ENCODE assay signal across 17 cellular contexts in genomic region chr3:24846286-24846860, GRCh38.
"Had no signal": no experiment of that assay in that cellular context is flagged by ENCODE, and none has a peak within 500 bp of the region (broad histone marks: within the 10 kb centered on the region; RNA-seq: fewer than 3 reads in every experiment).

No MANE protein-coding gene starts in this region.

- H3K27me3 Mint-ChIP-seq: stimulated activated naive B cell treated with anti-CD40 and anti-IgM and Interleukin-4, amounts not matched to agents 10 μg/mL and 1 μg/mL and 100 μg/mL, for 72 hours; stimulated activated naive CD8-positive, alpha-beta T cell treated with anti-CD3 and anti-CD28 coated beads, Interleukin-15, amount 100 ng/mL, for 72 hours had no signal

- H3K4me3 ChIP-seq: gastrocnemius medialis, sigmoid colon, skin epidermis, testis, tibial nerve had no signal

- DNase-seq: effector memory CD4-positive, alpha-beta T cell; gastrocnemius medialis; islet precursor cell; mammary epithelial cell; naive thymus-derived CD4-positive, alpha-beta T cell; sigmoid colon; stimulated activated CD4-positive, alpha-beta T cell treated with anti-CD3 and anti-CD28 coated beads, Interleukin-2, amount 100 ng/mL, for 24 hours; stimulated activated CD4-positive, alpha-beta T cell treated with anti-CD3 and anti-CD28 coated beads, Interleukin-4, amount 100 ng/mL, for 4 hours; stimulated activated naive B cell treated with anti-CD40 and anti-IgM and Interleukin-4, amounts not matched to agents 10 μg/mL and 1 μg/mL and 100 μg/mL, for 72 hours; stimulated activated naive CD8-positive, alpha-beta T cell treated with anti-CD3 and anti-CD28 coated beads, Interleukin-15, amount 100 ng/mL, for 72 hours; testis had no signal

- H3K9me3 ChIP-seq: gastrocnemius medialis, neutrophil, sigmoid colon, testis, tibial nerve had no signal

- ATAC-seq: esophagus mucosa; gastrocnemius medialis; left lobe of liver; naive thymus-derived CD4-positive, alpha-beta T cell; stimulated activated naive B cell treated with anti-CD40 and anti-IgM and Interleukin-4, amounts not matched to agents 10 μg/mL and 1 μg/mL and 100 μg/mL, for 72 hours; stimulated activated naive CD8-positive, alpha-beta T cell treated with anti-CD3 and anti-CD28 coated beads, Interleukin-15, amount 100 ng/mL, for 72 hours had no signal

- H3K36me3 Mint-ChIP-seq: naive thymus-derived CD4-positive, alpha-beta T cell; stimulated activated naive B cell treated with anti-CD40 and anti-IgM and Interleukin-4, amounts not matched to agents 10 μg/mL and 1 μg/mL and 100 μg/mL, for 72 hours had no signal

- H3K27ac Mint-ChIP-seq: naive thymus-derived CD4-positive, alpha-beta T cell; stimulated activated naive B cell treated with anti-CD40 and anti-IgM and Interleukin-4, amounts not matched to agents 10 μg/mL and 1 μg/mL and 100 μg/mL, for 72 hours had no signal

- H3K27ac ChIP-seq: gastrocnemius medialis, neutrophil, sigmoid colon, skin epidermis, testis, tibial nerve had no signal

- H3K4me3 Mint-ChIP-seq: naive thymus-derived CD4-positive, alpha-beta T cell; stimulated activated naive B cell treated with anti-CD40 and anti-IgM and Interleukin-4, amounts not matched to agents 10 μg/mL and 1 μg/mL and 100 μg/mL, for 72 hours; stimulated activated naive CD8-positive, alpha-beta T cell treated with anti-CD3 and anti-CD28 coated beads, Interleukin-15, amount 100 ng/mL, for 72 hours had no signal

- H3K4me1 ChIP-seq: gastrocnemius medialis, testis, tibial nerve had no signal

- H3K4me1 Mint-ChIP-seq: naive thymus-derived CD4-positive, alpha-beta T cell; stimulated activated naive B cell treated with anti-CD40 and anti-IgM and Interleukin-4, amounts not matched to agents 10 μg/mL and 1 μg/mL and 100 μg/mL, for 72 hours; stimulated activated naive CD8-positive, alpha-beta T cell treated with anti-CD3 and anti-CD28 coated beads, Interleukin-15, amount 100 ng/mL, for 72 hours had no signal

- FAIRE-seq: endometrium had no signal
